Comparison of ENCODE assay signal across 20 cellular contexts in the genomic region with DNA sequence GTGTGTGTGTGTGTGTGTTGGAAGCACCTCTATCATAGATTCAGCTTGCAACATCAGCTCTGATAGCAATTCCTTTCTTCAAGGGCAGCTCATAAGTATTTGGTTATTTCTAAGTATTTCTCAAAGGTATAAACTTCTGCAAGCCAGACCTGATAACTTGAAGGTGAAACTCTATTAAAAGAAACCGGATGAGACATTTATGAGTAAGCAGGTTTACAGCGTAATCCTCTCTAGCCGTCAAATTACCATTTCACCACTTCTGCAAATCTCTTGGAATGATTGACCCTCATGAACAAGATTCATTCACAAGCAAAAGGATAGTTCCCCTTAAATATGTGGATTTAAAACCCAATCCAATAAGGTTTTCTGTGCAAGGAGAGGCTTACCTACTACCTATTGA. TPM values are rescaled to one million over a fixed set of nuclear protein-coding genes. Genes with fewer than 3 reads are reported as not detected.
DNase-seq lines count a peak whose midpoint lies in the region; ATAC-seq, FAIRE-seq and TF ChIP-seq lines count a peak whose summit lies in the region.
"Had no signal": no experiment of that assay in that cellular context is flagged by ENCODE, and none has a peak within 500 bp of the region (broad histone marks: within the 10 kb centered on the region; RNA-seq: fewer than 3 reads in every experiment).

No MANE protein-coding gene starts in this region.

- H3K9ac ChIP-seq in GM12878 (ENCODE audit: control insufficient read depth, insufficient read depth, low read length), result no peak overlapping the region

- BruUV-seq in GM12878 (replicated peaks; lab: Mats Ljungman, UMichigan), result no TSS peak

- 7% methylated on average over 3 of the region's 3 CpGs for WGBS in GM12878 (ENCODE audit: insufficient coverage, insufficient replicate concordance, low lambda C conversion rate, missing lambda C conversion rate)
- WGBS in right cardiac atrium, result 90% methylated on average over 3 of the region's 3 CpGs

- H4K20me1 ChIP-seq in GM12878 (ENCODE audit: control insufficient read depth, insufficient read depth), result no peaks in the 10 kb centered on the region

- RAD21 ChIA-PET in GM12878 (lab: Charles Lee; ENCODE audit: unreplicated experiment), result interaction anchor here (0.6 to 1.8 kb wide), 2 partner anchors 13 kb away, joined by 3 to 6 read pairs; no protein-coding TSS in a partner anchor

- SMC1A ChIA-PET in GM12878 (lab: Charles Lee; ENCODE audit: uncharacterized antibody, unreplicated experiment), result interaction anchor here (0.7 to 7.7 kb wide), 2 partner anchors 17 to 154 kb away, joined by 5 to 69 read pairs; no protein-coding TSS in a partner anchor

- no peak for TF ChIP-seq POLR2A in GM12878 (IDR thresholded peaks at IDR 0.05; ENCODE audit: low read depth, low read length)

- TF ChIP-seq CTCF in GM12878 (IDR thresholded peaks at IDR 0.05 in 2 of 3, conservative IDR thresholded peaks at IDR 0.05 in 1 of 3; ENCODE audit: control insufficient read depth in 2 of 3, extremely low read depth in 1 of 3, insufficient read depth in 1 of 3, low read depth in 3 of 3, low read length in 3 of 3), result no peak

- POLR2A ChIA-PET in GM12878 (lab: Charles Lee), result interaction anchor here (1.7 kb wide), 1 partner anchor 10 kb away, joined by 5 read pairs; no protein-coding TSS in a partner anchor

- H3K4me1 ChIP-seq in GM12878 (ENCODE audit: control insufficient read depth, insufficient read depth, low read length), result no peaks in the 10 kb centered on the region
- H3K4me1 ChIP-seq in right cardiac atrium (ENCODE audit: control insufficient read depth, insufficient read depth, low read length), result peaks cover 5% of the 10 kb centered on the region

- H3K4me3 ChIP-seq in GM12878 (no peak overlapping the region), right cardiac atrium (ENCODE audit: low read length) (no peak overlapping the region)

- 0 out of 4 replicates have a peak, but pooled peaks cover 0 to 3% of the 10 kb centered on the region in 2 experiments for H3K27me3 ChIP-seq in GM12878 (replicated peaks in 1 of 2; ENCODE audit: control insufficient read depth in 2 of 2, insufficient read depth in 2 of 2, low read length in 1 of 2)
- no peaks in the 10 kb centered on the region for H3K27me3 ChIP-seq in right cardiac atrium (ENCODE audit: control insufficient read depth, insufficient read depth)
- H3K27me3 ChIP-seq: neutrophil had no signal

- FAIRE-seq in GM12878 (lab: Jason Lieb, UNC), result no peak

- TF ChIP-seq EP300 in GM12878 (IDR thresholded peaks at IDR 0.05; ENCODE audit: borderline replicate concordance in 1 of 2, control insufficient read depth in 1 of 2, low read depth in 2 of 2, low read length in 2 of 2), result peak; percentile 27 to 36; a peak in 2 of 4 replicates

- DNase-seq in GM12878 (ENCODE audit: low read depth, low spot score) (peak; percentile 38), left cardiac atrium (no peak), right cardiac atrium (no peak), NCI-H1417 treated with DMSO at 0.1 percent for 48 hours (lab: John Stamatoyannopoulos, UW) (no peak)
- DNase-seq: activated CD4-positive, alpha-beta T cell treated with anti-CD3 and anti-CD28 coated beads, Interleukin-2, amount 10 ng/mL, durations not matched to agents 7 days and 5 days; activated gamma-delta T cell treated with Interleukin-2 at 50 U/mL for 16 hours; AML-193; amniotic stem cell; COR-L47; erythroblast; left ventricle myocardium superior; NCI-H226; NK-92 treated with Interleukin-12 subunit alpha and Interleukin-12 subunit beta, amount 100 ng/mL, for 24 hours; retina had no signal

- H3K9me3 ChIP-seq in GM12878 (replicated peaks; ENCODE audit: control insufficient read depth, insufficient read depth, low read length), result no peaks in the 10 kb centered on the region
- H3K9me3 ChIP-seq in right cardiac atrium (ENCODE audit: control insufficient read depth, low read length), result no peaks in the 10 kb centered on the region
- H3K9me3 ChIP-seq: neutrophil had no signal

- no peaks in the 10 kb centered on the region for H3K36me3 ChIP-seq in GM12878 (ENCODE audit: control insufficient read depth in 2 of 2, insufficient read depth in 2 of 2, low read length in 1 of 2)
- H3K36me3 ChIP-seq: neutrophil had no signal

- TF ChIP-seq RAD21 in GM12878 (IDR thresholded peaks at IDR 0.05; ENCODE audit: insufficient read depth, low read depth, low read length), result no peak

- no peak overlapping the region for H3K27ac ChIP-seq in GM12878 (ENCODE audit: control insufficient read depth, insufficient read depth)
- no peak overlapping the region for H3K27ac ChIP-seq in right cardiac atrium (ENCODE audit: low read length)
- H3K27ac ChIP-seq: neutrophil had no signal

- H2AFZ ChIP-seq in GM12878 (ENCODE audit: control insufficient read depth, low read depth, low read length), result no peak overlapping the region

- CTCF ChIA-PET in GM12878 (lab: Yijun Ruan, JAX), result interaction anchor here (0.7 to 3.0 kb wide), 3 partner anchors 12 to 153 kb away, joined by 4 to 13 read pairs (median 7); no protein-coding TSS in a partner anchor

- intact Hi-C loops in GM12878 (cut with micrococcal nuclease; ENCODE audit: unreplicated experiment), result no loop called here
- intact Hi-C loops in left cardiac atrium (cut with DNase I), result loop anchor here in 1 of 2 donors (10.0 kb wide), 2 partner anchors 162 to 262 kb away; no protein-coding TSS in a partner anchor
- intact Hi-C loops in right cardiac atrium (cut with DNase I), result no loop called here

- in situ Hi-C loops in GM12878 (cut with MboI), result no loop called here

- ATAC-seq in GM18867 (IDR thresholded peaks at IDR 0.05; ENCODE audit: unreplicated experiment), result peak; percentile 70
- ATAC-seq in GM21529 (IDR thresholded peaks at IDR 0.05; ENCODE audit: unreplicated experiment), result peak; percentile 51
- peak; percentile 36 for ATAC-seq in HG03432 (IDR thresholded peaks at IDR 0.05; ENCODE audit: unreplicated experiment)
- ATAC-seq in GM12878, result peak; percentile 52
- ATAC-seq in left cardiac atrium, result no peak
- no peak for ATAC-seq in right cardiac atrium
- no peak for ATAC-seq in HG03378 (IDR thresholded peaks at IDR 0.05; ENCODE audit: unreplicated experiment)
- ATAC-seq: left ventricle myocardium superior; stimulated activated memory B cell treated with anti-CD40 and anti-IgM and Interleukin-4, amounts not matched to agents 10 μg/mL and 1 μg/mL and 100 μg/mL, for 72 hours had no signal

- no peaks in the 10 kb centered on the region for H3K79me2 ChIP-seq in GM12878 (ENCODE audit: control insufficient read depth, insufficient read depth, low read length)

- H3K4me2 ChIP-seq in GM12878 (ENCODE audit: control insufficient read depth, insufficient read depth), result no peak overlapping the region

TF ChIP-seq in GM12878, 131 proteins besides CTCF, POLR2A, EP300 and RAD21 (continues in another document):
- TF ChIP-seq, protein P1, sequence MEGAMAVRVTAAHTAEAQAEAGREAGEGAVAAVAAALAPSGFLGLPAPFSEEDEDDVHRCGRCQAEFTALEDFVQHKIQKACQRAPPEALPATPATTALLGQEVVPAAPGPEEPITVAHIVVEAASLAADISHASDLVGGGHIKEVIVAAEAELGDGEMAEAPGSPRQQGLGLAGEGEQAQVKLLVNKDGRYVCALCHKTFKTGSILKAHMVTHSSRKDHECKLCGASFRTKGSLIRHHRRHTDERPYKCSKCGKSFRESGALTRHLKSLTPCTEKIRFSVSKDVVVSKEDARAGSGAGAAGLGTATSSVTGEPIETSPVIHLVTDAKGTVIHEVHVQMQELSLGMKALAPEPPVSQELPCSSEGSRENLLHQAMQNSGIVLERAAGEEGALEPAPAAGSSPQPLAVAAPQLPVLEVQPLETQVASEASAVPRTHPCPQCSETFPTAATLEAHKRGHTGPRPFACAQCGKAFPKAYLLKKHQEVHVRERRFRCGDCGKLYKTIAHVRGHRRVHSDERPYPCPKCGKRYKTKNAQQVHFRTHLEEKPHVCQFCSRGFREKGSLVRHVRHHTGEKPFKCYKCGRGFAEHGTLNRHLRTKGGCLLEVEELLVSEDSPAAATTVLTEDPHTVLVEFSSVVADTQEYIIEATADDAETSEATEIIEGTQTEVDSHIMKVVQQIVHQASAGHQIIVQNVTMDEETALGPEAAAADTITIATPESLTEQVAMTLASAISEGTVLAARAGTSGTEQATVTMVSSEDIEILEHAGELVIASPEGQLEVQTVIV (IDR thresholded peaks at IDR 0.05; ENCODE audit: borderline replicate concordance, partially characterized antibody), result no peak
- TF ChIP-seq MEF2B (IDR thresholded peaks at IDR 0.05; ENCODE audit: partially characterized antibody, poor library complexity, severe bottlenecking) (peak; percentile 57), CREB1 (IDR thresholded peaks at IDR 0.05; ENCODE audit: low read depth) (no peak), SREBF2 (IDR thresholded peaks at IDR 0.05; ENCODE audit: low read length) (no peak), SUPT20H (IDR thresholded peaks at IDR 0.05; ENCODE audit: borderline replicate concordance, control insufficient read depth, low read depth, low read length) (no peak), RAD51 (IDR thresholded peaks at IDR 0.05) (no peak)

RNA-seq across cellular contexts. Expression of a gene that starts 23.1 kb away (rescaled TPM):
- total RNA-seq in GM12878 (2013; cell fraction: nucleolus; rRNA removed), result 3.4 and 5.1 TPM in 2 replicates
- 0.90 and 1.3 TPM in 2 replicates for total RNA-seq in GM12878 (2014; rRNA removed)
- total RNA-seq in GM12878 (2014; rRNA removed; fragmentation: Illumina TruSeq; extraction: Trizol), result 0.76 and 0.78 TPM in 2 replicates
- total RNA-seq in GM12878 (2021), result 2.0 and 2.3 TPM in 2 replicates
- polyA plus RNA-seq in GM12878 (2011; ENCODE audit: low read depth), result 0.05 TPM
- 0.67 and 0.82 TPM in 2 replicates for polyA plus RNA-seq in GM12878 (2011; rRNA removed)
- 0.45 and 0.69 TPM in 2 replicates for polyA plus RNA-seq in GM12878 (2011; cell fraction: cytosol; rRNA removed)
- 1.1 TPM in 2 replicates for polyA plus RNA-seq in GM12878 (2011; cell fraction: nucleus; rRNA removed)
- 0.11 and 0.25 TPM in 2 replicates for polyA plus RNA-seq in GM12878 (2012)
- polyA plus RNA-seq in GM12878 (2014; fragmentation: Illumina TruSeq; extraction: Trizol), result 1.1 and 1.3 TPM in 2 replicates
- under 1 TPM; 0.46 to 0.47 TPM for polyA plus RNA-seq in GM12878 (2014; fragmentation: Nextera tagmentation; extraction: Ambion mirVana)
- 0.73 and 0.86 TPM in 2 replicates for polyA plus RNA-seq in GM12878 (2014; rRNA removed)
- under 1 TPM; 0.29 to 0.46 TPM for polyA plus RNA-seq in GM12878 (2016; fragmentation: Nextera tagmentation; extraction: Ambion mirVana)
- 3.6 and 4.5 TPM in 2 replicates for polyA minus RNA-seq in GM12878 (2011; rRNA and poly(A)+ RNA removed)
- 0.42 and 0.53 TPM in 2 replicates for polyA minus RNA-seq in GM12878 (2011; cell fraction: cytosol; rRNA and poly(A)+ RNA removed)
- 2.8 and 5.4 TPM in 2 replicates for polyA minus RNA-seq in GM12878 (2011; cell fraction: nucleus; rRNA and poly(A)+ RNA removed)
- total RNA-seq in left cardiac atrium, result 10 to 100 TPM; 44.2 to 50.8 TPM
- 10 to 100 TPM; 89.8 to 94.4 (median 91.7) TPM for total RNA-seq in right cardiac atrium
- polyA plus RNA-seq in right cardiac atrium, result 23.2 TPM
- total RNA-seq: activated CD4-positive, alpha-beta T cell treated with anti-CD3 and anti-CD28 coated beads, Interleukin-2, amount 10 ng/mL, durations not matched to agents 7 days and 5 days had no signal

Comparison
In these comparisons a context has a peak if more than half of its experiments do, and no peak if none do; other contexts are left out.
1. ATAC-seq: peak in GM18867 (single experiment), GM21529 (single experiment), HG03432 (single experiment) and GM12878 (single experiment); none in left cardiac atrium (0 of 2), right cardiac atrium (0 of 2) and HG03378 (single experiment).
2. RNA of a gene that starts 23.1 kb away (total RNA-seq): 89.8 to 94.4 TPM in right cardiac atrium and 44.2 to 50.8 TPM in left cardiac atrium; 0.76 to 5.1 TPM in GM12878; every median in the first group is over 4 times any median in the second.